Comparison of ENCODE assay signal across 1 cellular context in the genomic region with DNA sequence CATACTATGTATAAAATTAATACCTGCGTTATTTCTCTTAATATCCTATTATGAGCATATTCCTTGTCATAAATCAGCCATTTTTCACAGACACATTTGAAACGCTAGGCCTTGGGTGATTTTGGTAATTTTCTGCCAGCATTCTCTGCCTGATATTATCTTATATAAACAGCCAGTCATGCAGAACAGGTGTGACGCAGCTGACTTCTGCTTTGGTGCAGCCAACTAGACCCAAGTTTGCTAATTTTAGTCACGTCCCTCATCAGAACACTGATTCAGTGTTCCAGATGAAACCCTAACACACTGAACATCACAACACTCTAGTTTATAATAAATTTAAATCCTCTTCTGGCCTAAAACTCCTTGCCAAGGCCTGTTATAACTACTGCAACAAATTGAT.
TF ChIP-seq lines count a peak whose summit lies in the region.

No MANE protein-coding gene starts in this region.

TF ChIP-seq in GM23338, 12 proteins besides CTCF, POLR2A, EP300 and RAD21 (continued from another document):
- TF ChIP-seq STAT1 (IDR thresholded peaks at IDR 0.05; ENCODE audit: unreplicated experiment) (no peak), EZH2phosphoT487 (IDR thresholded peaks at IDR 0.05; ENCODE audit: unreplicated experiment) (no peak), ZNF114 (CRISPR knock-in tag; IDR thresholded peaks at IDR 0.05) (no peak), JUNB (IDR thresholded peaks at IDR 0.05; ENCODE audit: unreplicated experiment) (no peak), EZH2 (IDR thresholded peaks at IDR 0.05; ENCODE audit: low read depth, unreplicated experiment) (no peak), CREB1 (CRISPR knock-in tag; IDR thresholded peaks at IDR 0.05; ENCODE audit: low read depth) (no peak), NANOG (IDR thresholded peaks at IDR 0.05; ENCODE audit: borderline replicate concordance) (no peak), POLR2AphosphoS5 (IDR thresholded peaks at IDR 0.05; ENCODE audit: low read depth) (no peak)
- TF ChIP-seq, protein P1, sequence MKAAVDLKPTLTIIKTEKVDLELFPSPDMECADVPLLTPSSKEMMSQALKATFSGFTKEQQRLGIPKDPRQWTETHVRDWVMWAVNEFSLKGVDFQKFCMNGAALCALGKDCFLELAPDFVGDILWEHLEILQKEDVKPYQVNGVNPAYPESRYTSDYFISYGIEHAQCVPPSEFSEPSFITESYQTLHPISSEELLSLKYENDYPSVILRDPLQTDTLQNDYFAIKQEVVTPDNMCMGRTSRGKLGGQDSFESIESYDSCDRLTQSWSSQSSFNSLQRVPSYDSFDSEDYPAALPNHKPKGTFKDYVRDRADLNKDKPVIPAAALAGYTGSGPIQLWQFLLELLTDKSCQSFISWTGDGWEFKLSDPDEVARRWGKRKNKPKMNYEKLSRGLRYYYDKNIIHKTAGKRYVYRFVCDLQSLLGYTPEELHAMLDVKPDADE (IDR thresholded peaks at IDR 0.05), result no peak
- TF ChIP-seq, protein P2, sequence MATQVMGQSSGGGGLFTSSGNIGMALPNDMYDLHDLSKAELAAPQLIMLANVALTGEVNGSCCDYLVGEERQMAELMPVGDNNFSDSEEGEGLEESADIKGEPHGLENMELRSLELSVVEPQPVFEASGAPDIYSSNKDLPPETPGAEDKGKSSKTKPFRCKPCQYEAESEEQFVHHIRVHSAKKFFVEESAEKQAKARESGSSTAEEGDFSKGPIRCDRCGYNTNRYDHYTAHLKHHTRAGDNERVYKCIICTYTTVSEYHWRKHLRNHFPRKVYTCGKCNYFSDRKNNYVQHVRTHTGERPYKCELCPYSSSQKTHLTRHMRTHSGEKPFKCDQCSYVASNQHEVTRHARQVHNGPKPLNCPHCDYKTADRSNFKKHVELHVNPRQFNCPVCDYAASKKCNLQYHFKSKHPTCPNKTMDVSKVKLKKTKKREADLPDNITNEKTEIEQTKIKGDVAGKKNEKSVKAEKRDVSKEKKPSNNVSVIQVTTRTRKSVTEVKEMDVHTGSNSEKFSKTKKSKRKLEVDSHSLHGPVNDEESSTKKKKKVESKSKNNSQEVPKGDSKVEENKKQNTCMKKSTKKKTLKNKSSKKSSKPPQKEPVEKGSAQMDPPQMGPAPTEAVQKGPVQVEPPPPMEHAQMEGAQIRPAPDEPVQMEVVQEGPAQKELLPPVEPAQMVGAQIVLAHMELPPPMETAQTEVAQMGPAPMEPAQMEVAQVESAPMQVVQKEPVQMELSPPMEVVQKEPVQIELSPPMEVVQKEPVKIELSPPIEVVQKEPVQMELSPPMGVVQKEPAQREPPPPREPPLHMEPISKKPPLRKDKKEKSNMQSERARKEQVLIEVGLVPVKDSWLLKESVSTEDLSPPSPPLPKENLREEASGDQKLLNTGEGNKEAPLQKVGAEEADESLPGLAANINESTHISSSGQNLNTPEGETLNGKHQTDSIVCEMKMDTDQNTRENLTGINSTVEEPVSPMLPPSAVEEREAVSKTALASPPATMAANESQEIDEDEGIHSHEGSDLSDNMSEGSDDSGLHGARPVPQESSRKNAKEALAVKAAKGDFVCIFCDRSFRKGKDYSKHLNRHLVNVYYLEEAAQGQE (IDR thresholded peaks at IDR 0.05; ENCODE audit: unreplicated experiment), result no peak
